Comparison of ENCODE assay signal across 35 cellular contexts in the genomic region with DNA sequence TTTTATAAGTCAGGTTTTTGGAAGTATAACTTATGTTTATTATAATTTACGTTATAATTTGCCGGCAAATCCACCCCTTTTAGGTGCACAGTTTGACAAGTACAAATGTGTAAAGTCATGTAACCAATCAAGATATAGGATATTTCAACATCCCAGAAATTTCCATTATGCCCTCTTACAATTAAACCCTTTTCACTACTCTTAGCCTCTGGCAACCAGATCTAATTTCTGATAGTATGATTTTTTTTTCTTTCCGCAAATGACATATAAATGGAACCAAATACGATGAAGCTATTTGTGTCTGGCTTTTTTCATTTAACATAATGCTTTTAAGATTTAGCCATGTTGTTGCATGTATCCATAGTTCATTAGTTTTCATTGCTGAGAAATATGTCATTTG.
"Had no signal": no experiment of that assay in that cellular context is flagged by ENCODE, and none has a peak within 500 bp of the region (broad histone marks: within the 10 kb centered on the region; RNA-seq: fewer than 3 reads in every experiment).

No MANE protein-coding gene starts in this region.

- H3K9me3 ChIP-seq: MG63 had no signal

- H3K4me3 ChIP-seq: MG63 had no signal

- H3K4me2 ChIP-seq: KMS-11 had no signal

- DNase-seq: Karpas-422, Kasumi-1, MG63, MM.1S, MV-4-11, NCI-H1048, NCI-H1092, NCI-H1092 treated with DMSO at 0.1 percent for 48 hours, NCI-H1105, NCI-H1105 treated with DMSO at 0.1 percent for 48 hours, NCI-H1417, NCI-H1417 treated with DMSO at 0.1 percent for 48 hours, NCI-H1436, NCI-H1436 treated with DMSO at 0.1 percent for 48 hours, NCI-H146, NCI-H1694, NCI-H1694 treated with DMSO at 0.1 percent for 48 hours, NCI-H187, NCI-H187 treated with DMSO at 0.1 percent for 48 hours, NCI-H1930, NCI-H2029, NCI-H2029 treated with DMSO at 0.1 percent for 48 hours, NCI-H2081, NCI-H2081 treated with DMSO at 0.1 percent for 48 hours, NCI-H2107, NCI-H2171, NCI-H2171 treated with DMSO at 0.1 percent for 48 hours, NCI-H2227 treated with DMSO at 0.1 percent for 48 hours, NCI-H226, NCI-H345, NCI-H446, NCI-H446 treated with DMSO at 0.1 percent for 48 hours, NCI-H510A, NCI-H510A treated with DMSO at 0.1 percent for 48 hours had no signal

- H3K27ac ChIP-seq: KMS-11 had no signal

- H3K36me3 ChIP-seq: MG63 had no signal

- H3K9ac ChIP-seq: KMS-11 had no signal
